2 cellular contexts compared by ENCODE assay signal in the genomic region with DNA sequence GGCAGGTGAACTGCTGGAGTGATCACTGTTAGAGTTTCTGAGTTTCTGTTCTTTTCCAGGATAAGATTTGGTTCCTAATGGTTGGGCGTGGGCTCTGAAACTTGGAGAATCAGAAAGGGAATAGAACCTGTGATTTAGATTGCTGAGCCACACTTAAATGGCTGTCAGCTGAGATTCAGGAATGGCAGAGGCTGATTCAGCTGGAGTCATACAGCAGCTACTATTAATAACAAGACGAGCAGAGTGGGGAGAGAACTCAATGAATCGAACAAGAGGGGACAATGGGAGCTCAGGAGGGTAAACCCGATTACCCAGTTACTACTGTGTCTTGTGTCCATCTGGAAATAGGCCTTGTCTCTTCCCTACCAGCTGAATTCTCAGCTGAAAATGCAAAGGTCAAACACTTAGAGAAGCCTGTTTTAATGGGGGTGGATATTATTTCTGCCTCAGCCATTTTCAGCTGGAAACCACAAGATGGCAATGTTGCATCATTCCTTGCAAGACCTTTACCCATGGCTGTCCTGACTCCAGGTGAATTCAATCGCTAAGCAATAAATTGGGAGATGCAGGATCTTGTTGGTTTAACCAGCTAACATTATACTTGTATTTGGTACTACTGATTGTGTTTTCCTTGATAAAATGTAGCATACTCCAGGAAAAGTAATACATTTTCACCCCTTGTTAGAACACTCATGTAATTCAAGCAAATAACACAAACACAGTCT.
TF ChIP-seq lines count a peak whose summit lies in the region.

No MANE protein-coding gene starts in this region.

TF ChIP-seq in HEK293T, 16 proteins besides CTCF, POLR2A, EP300 and RAD21:
- no peak for TF ChIP-seq L3MBTL2 (conservative IDR thresholded peaks at IDR 0.05)
- TF ChIP-seq FOXA1 (IDR thresholded peaks at IDR 0.05): no peak
- no peak for TF ChIP-seq SUZ12 (IDR thresholded peaks at IDR 0.05)
- TF ChIP-seq FOXK2 (IDR thresholded peaks at IDR 0.05): no peak
- no peak for TF ChIP-seq TARDBP (IDR thresholded peaks at IDR 0.05)
- TF ChIP-seq NFRKB (IDR thresholded peaks at IDR 0.05): no peak
- TF ChIP-seq BHLHE40 (IDR thresholded peaks at IDR 0.05; ENCODE audit: borderline replicate concordance): no peak
- TF ChIP-seq HDGF (IDR thresholded peaks at IDR 0.05; ENCODE audit: borderline replicate concordance): no peak
- TF ChIP-seq ARNT (IDR thresholded peaks at IDR 0.05): no peak
- TF ChIP-seq ZNF384 (IDR thresholded peaks at IDR 0.05): no peak

TF ChIP-seq in endothelial cell of umbilical vein, 7 proteins besides CTCF, POLR2A, EP300 and RAD21:
- TF ChIP-seq GATA2 (IDR thresholded peaks at IDR 0.05; ENCODE audit: insufficient read depth, insufficient read length, low read depth, low read length) (no peak), FOS (IDR thresholded peaks at IDR 0.05; ENCODE audit: borderline replicate concordance, insufficient read depth, low read length) (no peak), POLR2AphosphoS5 (IDR thresholded peaks at IDR 0.05; ENCODE audit: insufficient read depth, low read depth, low read length) (no peak), MYC (IDR thresholded peaks at IDR 0.05; ENCODE audit: low read depth, low read length) (no peak), EZH2 (IDR thresholded peaks at IDR 0.05; ENCODE audit: borderline replicate concordance, low read depth, low read length, severe bottlenecking) (no peak), JUN (IDR thresholded peaks at IDR 0.05; ENCODE audit: borderline replicate concordance, insufficient read depth, insufficient read length, low read depth) (no peak)
- TF ChIP-seq, protein P1, sequence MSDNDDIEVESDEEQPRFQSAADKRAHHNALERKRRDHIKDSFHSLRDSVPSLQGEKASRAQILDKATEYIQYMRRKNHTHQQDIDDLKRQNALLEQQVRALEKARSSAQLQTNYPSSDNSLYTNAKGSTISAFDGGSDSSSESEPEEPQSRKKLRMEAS (IDR thresholded peaks at IDR 0.05; ENCODE audit: insufficient read depth, insufficient read length): no peak
